9 cellular contexts compared by ENCODE assay signal in genomic region chr5:151315998-151316597, GRCh38. TPM values are rescaled to one million over a fixed set of nuclear protein-coding genes. Genes with fewer than 3 reads are reported as not detected.
DNase-seq lines count a peak whose midpoint lies in the region; ATAC-seq and TF ChIP-seq lines count a peak whose summit lies in the region.
"Had no signal": no experiment of that assay in that cellular context is flagged by ENCODE, and none has a peak within 500 bp of the region (broad histone marks: within the 10 kb centered on the region; RNA-seq: fewer than 3 reads in every experiment).

No MANE protein-coding gene starts in this region.

- in situ Hi-C loops in GM13977 (cut with MboI; ENCODE audit: low pct_unique_long_range_greater_than_20kb, low sequenced_read_pairs, unreplicated experiment) = no loop called here

- TF ChIP-seq POLR2A in erythroblast (IDR thresholded peaks at IDR 0.05; ENCODE audit: low read length) = no peak

- H3K27ac Mint-ChIP-seq in activated CD8-positive, alpha-beta T cell treated with anti-CD3 and anti-CD28 coated beads for 36 hours = no peak overlapping the region
- peak overlapping the region in 1 of 10 donors; percentile 41 for H3K27ac Mint-ChIP-seq in naive thymus-derived CD8-positive, alpha-beta T cell
- H3K27ac Mint-ChIP-seq: IgD-negative memory B cell had no signal

- H3K9me3 Mint-ChIP-seq in activated CD8-positive, alpha-beta T cell treated with anti-CD3 and anti-CD28 coated beads for 36 hours = peaks cover 3% of the 10 kb centered on the region
- peaks cover 0 to 14% (median 8%) of the 10 kb centered on the region in 9 donors for H3K9me3 Mint-ChIP-seq in naive thymus-derived CD8-positive, alpha-beta T cell

- peak; percentile 96 for TF ChIP-seq CTCF in AG09309 (IDR thresholded peaks at IDR 0.05; ENCODE audit: control insufficient read depth, insufficient read depth, low read depth, low read length, missing control alignments)
- peak; percentile 94 for TF ChIP-seq CTCF in GM13977 (IDR thresholded peaks at IDR 0.05; ENCODE audit: extremely low read depth, insufficient read depth, missing control alignments)
- TF ChIP-seq CTCF in activated CD8-positive, alpha-beta T cell treated with anti-CD3 and anti-CD28 coated beads for 36 hours (IDR thresholded peaks at IDR 0.05) = peak; percentile 88

- CTCF ChIA-PET in activated CD8-positive, alpha-beta T cell treated with anti-CD3 and anti-CD28 coated beads for 36 hours (lab: Charles Lee) = interaction anchor here (0.6 to 2.2 kb wide), 31 partner anchors 8 to 343 kb away, joined by 3 to 10 read pairs (median 3); partner anchors contain the start of gene GM2A

- intact Hi-C loops in activated CD8-positive, alpha-beta T cell treated with anti-CD3 and anti-CD28 coated beads for 36 hours (cut with micrococcal nuclease) = no loop called here

- peaks cover 2% of the 10 kb centered on the region for H3K27me3 Mint-ChIP-seq in activated CD8-positive, alpha-beta T cell treated with anti-CD3 and anti-CD28 coated beads for 36 hours
- peaks cover 0 to 10% (median 6%) of the 10 kb centered on the region in 5 donors for H3K27me3 Mint-ChIP-seq in naive thymus-derived CD8-positive, alpha-beta T cell

- no peaks in the 10 kb centered on the region for H3K4me1 Mint-ChIP-seq in activated CD8-positive, alpha-beta T cell treated with anti-CD3 and anti-CD28 coated beads for 36 hours (ENCODE audit: low read depth)
- H3K4me1 Mint-ChIP-seq in naive thymus-derived CD8-positive, alpha-beta T cell = peaks cover 0 to 11% (median 1%) of the 10 kb centered on the region in 4 donors

- no peak overlapping the region for H3K4me3 ChIP-seq in AG09309 (ENCODE audit: control insufficient read depth, low read depth, low read length)

- no peaks in the 10 kb centered on the region for H3K36me3 Mint-ChIP-seq in activated CD8-positive, alpha-beta T cell treated with anti-CD3 and anti-CD28 coated beads for 36 hours (ENCODE audit: low read depth)
- H3K36me3 Mint-ChIP-seq in naive thymus-derived CD8-positive, alpha-beta T cell = peaks cover 0 to 5% (median 3%) of the 10 kb centered on the region in 3 donors

- POLR2A ChIA-PET in activated CD8-positive, alpha-beta T cell treated with anti-CD3 and anti-CD28 coated beads for 36 hours (lab: Charles Lee) = no interaction called here
- POLR2A ChIA-PET in naive thymus-derived CD8-positive, alpha-beta T cell (lab: Charles Lee) = no interaction called here

- H3K4me3 Mint-ChIP-seq in activated CD8-positive, alpha-beta T cell treated with anti-CD3 and anti-CD28 coated beads for 36 hours = no peak overlapping the region
- H3K4me3 Mint-ChIP-seq in naive thymus-derived CD8-positive, alpha-beta T cell = no peak overlapping the region
- H3K4me3 Mint-ChIP-seq: IgD-negative memory B cell had no signal

- peak; percentile 86 for ATAC-seq in HG02884 (IDR thresholded peaks at IDR 0.05; ENCODE audit: unreplicated experiment)
- ATAC-seq in activated CD8-positive, alpha-beta T cell treated with anti-CD3 and anti-CD28 coated beads for 36 hours = peak; percentile 75
- ATAC-seq in naive thymus-derived CD8-positive, alpha-beta T cell = peak in 1 of 2 donors; percentile 40
- ATAC-seq in stimulated activated naive CD8-positive, alpha-beta T cell treated with anti-CD3 and anti-CD28 coated beads, Interleukin-15, Interleukin-2, amounts not matched to agents 100 U/mL and 50 U/mL, for 24 hours = peak; percentile 62

- DNase-seq in AG09309 (ENCODE audit: low read depth) (peak; percentile 27), GM13977 (ENCODE audit: low spot score) (peak; percentile 78), NCI-H226 (peak; percentile 69), erythroblast (lab: John Stamatoyannopoulos, UW) (peak; percentile 56 to 70)
- DNase-seq in activated CD8-positive, alpha-beta T cell treated with anti-CD3 and anti-CD28 coated beads for 36 hours = peak; percentile 79
- DNase-seq in naive thymus-derived CD8-positive, alpha-beta T cell = peak in 6 of 10 donors; percentile 5 to 48 (median 22)
- peak; percentile 81 for DNase-seq in stimulated activated naive CD8-positive, alpha-beta T cell treated with anti-CD3 and anti-CD28 coated beads, Interleukin-15, Interleukin-2, amounts not matched to agents 100 U/mL and 50 U/mL, for 24 hours

RNA-seq across cellular contexts. Expression of gene SLC36A3, which starts 12.5 kb away (rescaled TPM):
- not detected for total RNA-seq in activated CD8-positive, alpha-beta T cell treated with anti-CD3 and anti-CD28 coated beads for 36 hours
- not detected for total RNA-seq in naive thymus-derived CD8-positive, alpha-beta T cell
- polyA plus RNA-seq in naive thymus-derived CD8-positive, alpha-beta T cell = not detected
- polyA plus RNA-seq: IgD-negative memory B cell had no signal

RNA-seq across cellular contexts. Expression of gene SLC36A2, which starts 31.3 kb away (rescaled TPM):
- not detected for total RNA-seq in activated CD8-positive, alpha-beta T cell treated with anti-CD3 and anti-CD28 coated beads for 36 hours
- not detected for total RNA-seq in naive thymus-derived CD8-positive, alpha-beta T cell
- not detected for polyA plus RNA-seq in naive thymus-derived CD8-positive, alpha-beta T cell
- polyA plus RNA-seq: IgD-negative memory B cell had no signal

Comparison
In these comparisons a context has a peak if more than half of its experiments do, and no peak if none do; other contexts are left out.
1. DNase-seq: peak in every context shown above with its lines; median percentile 81 in stimulated activated naive CD8-positive, alpha-beta T cell treated with anti-CD3 and anti-CD28 coated beads, Interleukin-15, Interleukin-2, amounts not matched to agents 100 U/mL and 50 U/mL, for 24 hours; 79 in activated CD8-positive, alpha-beta T cell treated with anti-CD3 and anti-CD28 coated beads for 36 hours; 78 in GM13977; 69 in NCI-H226; 63 in erythroblast; 27 in AG09309; 22 in naive thymus-derived CD8-positive, alpha-beta T cell.